In genomic region chr10:69901623-69902505, GRCh38 we compare ENCODE assay signal across 8 cellular contexts.
DNase-seq lines count a peak whose midpoint lies in the region; ATAC-seq and TF ChIP-seq lines count a peak whose summit lies in the region.

No MANE protein-coding gene starts in this region.

- no peak overlapping the region for H2AFZ ChIP-seq in OCI-LY3 (ENCODE audit: low read depth, low read length)

- no peak overlapping the region for H3K9ac ChIP-seq in OCI-LY3 (ENCODE audit: low read length)

- no peak overlapping the region for H3K27ac ChIP-seq in OCI-LY3 (ENCODE audit: low read length)
- H3K27ac ChIP-seq in dorsolateral prefrontal cortex, result peak overlapping the region in 1 of 59 donors; percentile 87
- H3K27ac ChIP-seq in mesodermal cell (ENCODE audit: low read depth, low read length, severe bottlenecking), result peak overlapping the region; percentile 16

- no peak overlapping the region for H3K4me3 ChIP-seq in OCI-LY3 (ENCODE audit: low read length)
- H3K4me3 ChIP-seq in dorsolateral prefrontal cortex, result no peak overlapping the region
- no peak overlapping the region for H3K4me3 ChIP-seq in mesodermal cell (ENCODE audit: extremely low read depth, insufficient read depth, low read length, poor library complexity, severe bottlenecking)

- H3K4me1 ChIP-seq in OCI-LY3 (ENCODE audit: low read length) (peaks cover 6% of the 10 kb centered on the region), mesodermal cell (ENCODE audit: control insufficient read depth, insufficient read depth, low read length, poor library complexity, severe bottlenecking) (peaks cover 20% of the 10 kb centered on the region)

- intact Hi-C loops in dorsolateral prefrontal cortex (cut with DNase I), result no loop called here

- no peak for ATAC-seq in GM18873 (IDR thresholded peaks at IDR 0.05; ENCODE audit: low FRiP score, unreplicated experiment)
- ATAC-seq in GM18861 (IDR thresholded peaks at IDR 0.05; ENCODE audit: unreplicated experiment), result no peak

- TF ChIP-seq CTCF in GM12873 (IDR thresholded peaks at IDR 0.05; ENCODE audit: insufficient read depth, low read depth, low read length, missing control alignments) (peak; percentile 53), OCI-LY3 (IDR thresholded peaks at IDR 0.05; ENCODE audit: low read depth, low read length) (peak; percentile 43), dorsolateral prefrontal cortex (IDR thresholded peaks at IDR 0.05 in 54 of 56, conservative IDR thresholded peaks at IDR 0.05 in 2 of 56; ENCODE audit: low read depth in 1 of 56, partially characterized antibody in 56 of 56) (peak in 47 of 56 donors; percentile 24 to 57 (median 38))

- H3K36me3 ChIP-seq in OCI-LY3 (replicated peaks; ENCODE audit: low read depth, low read length) (no peaks in the 10 kb centered on the region), mesodermal cell (ENCODE audit: control insufficient read depth, insufficient read depth, low read length) (no peaks in the 10 kb centered on the region)

- WGBS in mesodermal cell (ENCODE audit: insufficient coverage in 2 of 2), 2 experiments, result 39 to 67% methylated on average over 6 to 8 of the region's 10 CpGs

- H3K27me3 ChIP-seq in OCI-LY3 (ENCODE audit: low read depth, low read length), result no peaks in the 10 kb centered on the region
- no peaks in the 10 kb centered on the region for H3K27me3 ChIP-seq in dorsolateral prefrontal cortex

- no peaks in the 10 kb centered on the region for H4K20me1 ChIP-seq in OCI-LY3 (ENCODE audit: insufficient read depth, low read length)

- H3K79me2 ChIP-seq in OCI-LY3 (ENCODE audit: low read length), result no peaks in the 10 kb centered on the region

- peak; percentile 88 for DNase-seq in AG20443 (ENCODE audit: low spot score)
- peak in 3 of 10 donors; percentile 36 to 44 (median 39) for DNase-seq in dorsolateral prefrontal cortex
- no peak for DNase-seq in KG1 (lab: John Stamatoyannopoulos, UW)

- no peak overlapping the region for H3K4me2 ChIP-seq in OCI-LY3 (ENCODE audit: low read length)

- H3K9me3 ChIP-seq in OCI-LY3 (ENCODE audit: insufficient read depth, low read length), result no peaks in the 10 kb centered on the region
- H3K9me3 ChIP-seq in mesodermal cell (ENCODE audit: control insufficient read depth, low read length), result no peaks in the 10 kb centered on the region
